In the genomic region with DNA sequence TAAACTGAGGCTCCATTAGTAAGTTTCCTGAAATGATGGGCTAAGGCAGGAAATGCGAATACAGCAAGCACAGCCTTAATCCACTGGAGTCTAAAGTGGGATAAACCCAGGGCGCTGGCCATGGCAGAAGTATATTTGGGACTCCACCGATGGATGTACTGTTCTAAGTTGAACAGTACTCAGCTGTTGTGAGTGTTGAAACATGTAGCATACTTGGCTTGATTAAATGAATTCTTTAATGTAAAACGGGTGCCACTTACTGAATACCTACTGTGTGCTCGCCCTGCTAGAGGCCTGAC, we compare ENCODE assay signal across 8 cellular contexts. TPM values are rescaled to one million over a fixed set of nuclear protein-coding genes. Genes with fewer than 3 reads are reported as not detected.
DNase-seq lines count a peak whose midpoint lies in the region; ATAC-seq and TF ChIP-seq lines count a peak whose summit lies in the region.

No MANE protein-coding gene starts in this region.

- H3K36me3 ChIP-seq in adrenal gland (replicated peaks in 1 of 2): no peaks in the 10 kb centered on the region

- no peak for TF ChIP-seq POLR2A in adrenal gland (IDR thresholded peaks at IDR 0.05)

- no peak for TF ChIP-seq CTCF in adrenal gland (IDR thresholded peaks at IDR 0.05)
- TF ChIP-seq CTCF in GM13976 (IDR thresholded peaks at IDR 0.05; ENCODE audit: borderline replicate concordance, control extremely low read depth, extremely low read depth, insufficient read depth, missing control alignments): no peak

- H3K27me3 ChIP-seq in adrenal gland: no peaks in the 10 kb centered on the region

- H3K4me3 ChIP-seq in adrenal gland: peak overlapping the region in 1 of 4 donors; percentile 77

- WGBS in adrenal gland, 4 donors: 49 to 66% (median 57%) methylated on average over 5 of the region's 5 CpGs

- peak; percentile 71 for ATAC-seq in left ventricle myocardium superior
- peak; percentile 65 for ATAC-seq in sciatic nerve
- ATAC-seq in HG02759 (IDR thresholded peaks at IDR 0.05; ENCODE audit: unreplicated experiment): no peak
- ATAC-seq in activated CD4-positive, CD25-positive, alpha-beta regulatory T cell treated with anti-CD3 and anti-CD28 coated beads, Interleukin-2, amount 50 U/mL, for 24 hours: no peak

- no peaks in the 10 kb centered on the region for H3K9me3 ChIP-seq in adrenal gland (replicated peaks in 1 of 3)

- in situ Hi-C loops in G401 (cut with HindIII; ENCODE audit: low sequenced_read_pairs): no loop called here
- in situ Hi-C loops in GM13976 (cut with MboI; ENCODE audit: low sequenced_read_pairs, unreplicated experiment): no loop called here

- peak overlapping the region; percentile 37 to 93 (median 75) for H3K27ac ChIP-seq in adrenal gland

- intact Hi-C loops in adrenal gland (cut with DNase I): no loop called here
- intact Hi-C loops in left ventricle myocardium superior (cut with micrococcal nuclease): no loop called here
- intact Hi-C loops in sciatic nerve (cut with DNase I): loop anchor here (5.0 kb wide), 1 partner anchor 74 kb away; no protein-coding TSS in a partner anchor

- H3K4me1 ChIP-seq in adrenal gland (replicated peaks in 1 of 2): peaks cover 0 to 10% of the 10 kb centered on the region in 2 donors

- DNase-seq in G401 (ENCODE audit: low spot score) (peak; percentile 67), adrenal gland (no peak), left ventricle myocardium superior (no peak), sciatic nerve (ENCODE audit: low spot score) (no peak), GM13976 (ENCODE audit: low spot score) (no peak), RKO (ENCODE audit: low spot score) (no peak)

RNA-seq across cellular contexts. Expression of a gene that starts 1.0 kb away (rescaled TPM):
- total RNA-seq in G401 (2014; rRNA removed; shearing (Covaris generic)): 1.7 and 2.9 TPM in 2 replicates
- total RNA-seq in adrenal gland (10 to 100 TPM in 7 of 8 donors, 1 to 10 TPM in 1; 8.2 to 47.8 (median 26.5) TPM), left ventricle myocardium superior (56.4 TPM), sciatic nerve (119 TPM)
- 1 to 10 TPM; 3.3 to 7.8 (median 3.7) TPM for polyA plus RNA-seq in adrenal gland

Comparison
In these comparisons a context has a peak if more than half of its experiments do, and no peak if none do; other contexts are left out.
1. ATAC-seq: peak in left ventricle myocardium superior (single experiment) and sciatic nerve (single experiment); none in HG02759 (single experiment) and activated CD4-positive, CD25-positive, alpha-beta regulatory T cell treated with anti-CD3 and anti-CD28 coated beads, Interleukin-2, amount 50 U/mL, for 24 hours (0 of 2).